Comparison of ENCODE assay signal across 8 cellular contexts in the genomic region with DNA sequence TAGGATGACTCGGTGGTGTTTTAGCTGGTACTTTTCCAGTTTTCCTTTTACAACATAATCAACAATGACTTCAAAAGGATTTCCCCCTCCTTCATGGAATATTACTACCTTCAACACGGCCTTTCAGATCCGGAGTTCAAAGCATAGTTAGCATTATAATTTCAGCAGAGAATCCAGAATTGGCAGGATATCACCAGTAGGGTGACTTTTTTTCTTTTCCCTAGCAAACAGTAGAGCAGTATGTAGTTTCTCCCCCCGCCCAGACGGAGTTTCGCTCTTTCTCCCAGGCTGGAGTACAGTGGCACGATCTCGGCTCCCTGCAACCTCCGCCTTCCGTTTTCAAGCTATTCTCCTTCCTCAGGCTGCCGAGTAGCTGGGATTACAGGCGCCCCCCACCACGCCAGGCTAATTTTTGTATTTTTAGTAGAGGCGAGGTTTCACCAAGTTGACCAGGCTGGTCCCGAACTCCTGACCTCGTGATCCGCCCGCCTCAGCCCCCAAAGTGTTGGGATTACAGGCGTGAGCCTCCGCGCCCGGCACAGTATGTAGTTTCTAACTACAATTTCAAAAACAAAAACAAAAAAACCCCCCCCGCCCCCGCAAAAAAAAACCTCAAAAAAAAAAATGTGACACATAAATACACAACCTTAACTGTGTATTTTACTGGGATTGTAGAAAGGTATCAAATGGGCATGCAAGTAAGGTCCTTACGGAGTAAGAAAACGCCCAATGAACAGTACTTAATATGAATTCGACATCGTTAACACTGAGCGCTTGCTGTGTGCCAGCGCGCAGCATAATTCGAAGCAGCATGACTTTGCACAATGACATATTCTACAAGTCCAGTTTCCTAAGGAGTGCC. TPM values are rescaled to one million over a fixed set of nuclear protein-coding genes. Genes with fewer than 3 reads are reported as not detected.
DNase-seq lines count a peak whose midpoint lies in the region; TF ChIP-seq lines count a peak whose summit lies in the region.

No MANE protein-coding gene starts in this region.

- H3K4me3 ChIP-seq in OCI-LY7 (ENCODE audit: low read depth, low read length, poor library complexity, severe bottlenecking) (peak overlapping the region; percentile 88), epithelial cell of proximal tubule (ENCODE audit: low read depth, low read length) (peak overlapping the region; percentile 58), mucosa of rectum (ENCODE audit: low read length in 2 of 2) (peak overlapping the region; percentile 73 to 97)

- DNase-seq in NCI-H82 (lab: John Stamatoyannopoulos, UW) = peak; percentile 70
- DNase-seq in NCI-H82 treated with DMSO at 0.1 percent for 48 hours (lab: John Stamatoyannopoulos, UW; ENCODE audit: unreplicated experiment) = no peak
- peak; percentile 79 for DNase-seq in HT-29 (ENCODE audit: low spot score)
- DNase-seq in OCI-LY7 (ENCODE audit: low spot score) = peak; percentile 81
- DNase-seq in activated T-cell treated with anti-CD3 and anti-CD28 coated beads, Interleukin-2, amount 50 U/mL, for 1 hour = peak; percentile 61
- DNase-seq in epithelial cell of proximal tubule (ENCODE audit: low read depth) = peak; percentile 51
- peak; percentile 25 to 81 (median 54) for DNase-seq in stimulated activated naive CD4-positive, alpha-beta T cell (lab: John Stamatoyannopoulos, UW)

- H3K27me3 ChIP-seq in mucosa of rectum (ENCODE audit: control insufficient read depth in 2 of 2, insufficient read depth in 2 of 2, low read length in 2 of 2) = no peaks in the 10 kb centered on the region

- POLR2A ChIA-PET in OCI-LY7 (lab: Charles Lee) = interaction anchor here (1.0 to 5.8 kb wide), 9 partner anchors 14 to 208 kb away, joined by 3 to 83 read pairs (median 6); a partner anchor contains a TSS

- H3K4me1 ChIP-seq in OCI-LY7 (ENCODE audit: insufficient read depth, low read length, poor library complexity, severe bottlenecking) (peaks cover 63% of the 10 kb centered on the region), mucosa of rectum (ENCODE audit: control insufficient read depth in 2 of 2, insufficient read depth in 2 of 2, low read length in 2 of 2) (peaks cover 2 to 13% of the 10 kb centered on the region in 2 donors)

- H3K79me2 ChIP-seq in OCI-LY7 (ENCODE audit: insufficient read depth, low read depth, low read length) = peaks cover 34% of the 10 kb centered on the region

- H3K9me3 ChIP-seq in OCI-LY7 (ENCODE audit: low read length) (no peaks in the 10 kb centered on the region), mucosa of rectum (ENCODE audit: control insufficient read depth in 2 of 2, low read length in 2 of 2) (no peaks in the 10 kb centered on the region)

- TF ChIP-seq CTCF in OCI-LY7 (conservative IDR thresholded peaks at IDR 0.05; ENCODE audit: low read length) (peak; percentile 54), epithelial cell of proximal tubule (conservative IDR thresholded peaks at IDR 0.05; ENCODE audit: low read depth, low read length) (peak; percentile 29)

- peak overlapping the region; percentile 82 for H2AFZ ChIP-seq in OCI-LY7 (ENCODE audit: low read length)

- H3K4me2 ChIP-seq in OCI-LY7 (ENCODE audit: low read length) = peak overlapping the region; percentile 83

- BruUV-seq in OCI-LY7 (replicated peaks; lab: Mats Ljungman, UMichigan) = no TSS peak

- H3K36me3 ChIP-seq in OCI-LY7 (ENCODE audit: insufficient read depth, low read length) (peaks cover 32% of the 10 kb centered on the region), mucosa of rectum (ENCODE audit: control insufficient read depth in 2 of 2, insufficient read depth in 2 of 2, low read length in 2 of 2) (peaks cover 0 to 3% of the 10 kb centered on the region in 2 donors)

- CTCF ChIA-PET in OCI-LY7 (lab: Charles Lee; ENCODE audit: unreplicated experiment) = interaction anchor here (0.5 to 2.0 kb wide), 2 partner anchors 32 to 127 kb away, joined by 4 to 7 read pairs; no protein-coding TSS in a partner anchor

- intact Hi-C loops in OCI-LY7 (cut with micrococcal nuclease; ENCODE audit: unreplicated experiment) = loop anchor here (1.0 to 10.0 kb wide), 3 partner anchors 182 to 971 kb away; no protein-coding TSS in a partner anchor

- peak overlapping the region; percentile 79 to 95 for H3K9ac ChIP-seq in mucosa of rectum (ENCODE audit: low read depth in 1 of 2, low read length in 2 of 2)

- peaks cover 9% of the 10 kb centered on the region; the same call in 1 of the 2 replicates for H4K20me1 ChIP-seq in OCI-LY7 (ENCODE audit: insufficient read depth, low read length)

- H3K9me2 ChIP-seq in OCI-LY7 (ENCODE audit: insufficient read depth, low read length) = no peaks in the 10 kb centered on the region

- H3K27ac ChIP-seq in OCI-LY7 (ENCODE audit: low read depth, low read length, poor library complexity, severe bottlenecking) (peak overlapping the region; percentile 94), mucosa of rectum (ENCODE audit: low read depth in 2 of 2, low read length in 2 of 2) (peak overlapping the region; percentile 100)

RNA-seq across cellular contexts. Expression of a gene that starts 1.5 kb away (rescaled TPM):
- total RNA-seq in HT-29 (2014; rRNA removed; shearing (Covaris generic)) = 16.1 and 18.8 TPM in 2 replicates
- total RNA-seq in OCI-LY7 (2014; rRNA removed; shearing (Covaris generic)) = 12.7 and 12.9 TPM in 2 replicates
- total RNA-seq in OCI-LY7 (2022) = 26.3 and 28.3 TPM in 2 replicates
- 23.9 and 29.2 TPM in 2 replicates for total RNA-seq in epithelial cell of proximal tubule

RNA-seq across cellular contexts. Expression of a gene that starts 30.4 kb away (rescaled TPM):
- total RNA-seq in HT-29 (2014; rRNA removed; shearing (Covaris generic)) = 261 and 277 TPM in 2 replicates
- total RNA-seq in OCI-LY7 (2014; rRNA removed; shearing (Covaris generic)) = 426 and 592 TPM in 2 replicates
- total RNA-seq in OCI-LY7 (2022) (610 and 650 TPM in 2 replicates), epithelial cell of proximal tubule (409 and 447 TPM in 2 replicates)
